Comparison of ENCODE assay signal across 8 cellular contexts in the genomic region with DNA sequence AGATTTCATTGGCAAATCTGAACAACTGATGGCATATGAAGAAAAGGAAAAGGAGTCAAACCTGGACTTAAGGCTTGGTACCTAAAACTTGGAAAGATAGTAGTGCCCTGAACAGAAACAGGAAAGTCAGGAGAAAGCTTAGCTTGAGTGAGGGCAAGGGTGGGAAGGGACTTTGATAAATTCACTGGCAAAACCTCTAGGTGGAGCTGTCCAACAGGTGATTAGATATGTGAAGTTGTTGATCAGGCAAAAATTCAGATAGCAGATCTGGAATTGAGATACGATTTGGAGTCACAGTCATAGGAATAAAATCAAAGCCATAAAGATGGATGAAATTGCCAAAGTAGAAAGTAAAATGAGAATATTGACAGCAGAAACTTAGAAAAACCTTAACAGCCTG. TPM values are rescaled to one million over a fixed set of nuclear protein-coding genes. Genes with fewer than 3 reads are reported as not detected.
DNase-seq lines count a peak whose midpoint lies in the region; ATAC-seq and TF ChIP-seq lines count a peak whose summit lies in the region.

No MANE protein-coding gene starts in this region.

- H3K27ac ChIP-seq in thoracic aorta (no peak overlapping the region), ovary (no peak overlapping the region)

- DNase-seq in AG20443 (ENCODE audit: low spot score) (peak; percentile 69), GDM1 (lab: John Stamatoyannopoulos, UW) (peak; percentile 22), NCI-H774 (lab: John Stamatoyannopoulos, UW) (peak; percentile 75), astrocyte of the hippocampus (ENCODE audit: low read depth, low spot score) (peak; percentile 59), inferior parietal cortex (ENCODE audit: extremely low spot score) (peak; percentile 57), thoracic aorta (ENCODE audit: low spot score) (no peak), ovary (no peak)

- H3K4me3 ChIP-seq in thoracic aorta, result no peak overlapping the region
- no peak overlapping the region for H3K4me3 ChIP-seq in ovary

- ATAC-seq in HG02981 (IDR thresholded peaks at IDR 0.05; ENCODE audit: unreplicated experiment) (peak; percentile 68), thoracic aorta (ENCODE audit: insufficient number of reproducible peaks, low FRiP score, low read depth) (peak; percentile 50)

- H3K36me3 ChIP-seq in thoracic aorta (no peaks in the 10 kb centered on the region), ovary (no peaks in the 10 kb centered on the region)

- no peak for TF ChIP-seq POLR2A in ovary (IDR thresholded peaks at IDR 0.05)

- H3K9me3 ChIP-seq in thoracic aorta (no peaks in the 10 kb centered on the region), ovary (peaks cover 0 to 3% of the 10 kb centered on the region in 2 donors)

- intact Hi-C loops in ovary (cut with DNase I), result no loop called here

- H3K4me1 ChIP-seq in thoracic aorta (ENCODE audit: control insufficient read depth in 1 of 2, low read depth in 2 of 2) (no peaks in the 10 kb centered on the region), ovary (ENCODE audit: insufficient read depth) (no peaks in the 10 kb centered on the region)

- 37 to 56% (median 49%) methylated on average over 1 of the region's 1 CpG for WGBS in ovary, 3 donors

- peak; percentile 63 for TF ChIP-seq CTCF in thoracic aorta (IDR thresholded peaks at IDR 0.05)
- peak in 1 of 3 donors; percentile 11 for TF ChIP-seq CTCF in ovary (IDR thresholded peaks at IDR 0.05)

- TF ChIP-seq EP300 in ovary (IDR thresholded peaks at IDR 0.05), result no peak

- no peaks in the 10 kb centered on the region for H3K27me3 ChIP-seq in thoracic aorta (replicated peaks; ENCODE audit: insufficient read depth)
- H3K27me3 ChIP-seq in ovary, result no peaks in the 10 kb centered on the region

RNA-seq across cellular contexts. Expression of a gene that starts 16.1 kb away (rescaled TPM):
- total RNA-seq in thoracic aorta, result 10 to 100 TPM; 31.5 to 46.8 TPM
- total RNA-seq in ovary, result 100 to 1,000 TPM in 1 of 7 donors, 10 to 100 TPM in 6; 37.6 to 158 (median 82.7) TPM
- polyA plus RNA-seq in ovary, result 10 to 100 TPM in 1 of 2 donors, 1 to 10 TPM in 1; 8.5 to 13.5 TPM

RNA-seq across cellular contexts. Expression of a gene that starts 44.3 kb away (rescaled TPM):
- not detected for total RNA-seq in thoracic aorta
- not detected for total RNA-seq in ovary
- polyA plus RNA-seq in ovary, result not detected

Comparison
In these comparisons a context has a peak if more than half of its experiments do, and no peak if none do; other contexts are left out.
1. DNase-seq: peak in AG20443 (single experiment), GDM1 (single experiment), NCI-H774 (single experiment), astrocyte of the hippocampus (single experiment) and inferior parietal cortex (single experiment); none in thoracic aorta (single experiment) and ovary (0 of 5).